In the genomic region with DNA sequence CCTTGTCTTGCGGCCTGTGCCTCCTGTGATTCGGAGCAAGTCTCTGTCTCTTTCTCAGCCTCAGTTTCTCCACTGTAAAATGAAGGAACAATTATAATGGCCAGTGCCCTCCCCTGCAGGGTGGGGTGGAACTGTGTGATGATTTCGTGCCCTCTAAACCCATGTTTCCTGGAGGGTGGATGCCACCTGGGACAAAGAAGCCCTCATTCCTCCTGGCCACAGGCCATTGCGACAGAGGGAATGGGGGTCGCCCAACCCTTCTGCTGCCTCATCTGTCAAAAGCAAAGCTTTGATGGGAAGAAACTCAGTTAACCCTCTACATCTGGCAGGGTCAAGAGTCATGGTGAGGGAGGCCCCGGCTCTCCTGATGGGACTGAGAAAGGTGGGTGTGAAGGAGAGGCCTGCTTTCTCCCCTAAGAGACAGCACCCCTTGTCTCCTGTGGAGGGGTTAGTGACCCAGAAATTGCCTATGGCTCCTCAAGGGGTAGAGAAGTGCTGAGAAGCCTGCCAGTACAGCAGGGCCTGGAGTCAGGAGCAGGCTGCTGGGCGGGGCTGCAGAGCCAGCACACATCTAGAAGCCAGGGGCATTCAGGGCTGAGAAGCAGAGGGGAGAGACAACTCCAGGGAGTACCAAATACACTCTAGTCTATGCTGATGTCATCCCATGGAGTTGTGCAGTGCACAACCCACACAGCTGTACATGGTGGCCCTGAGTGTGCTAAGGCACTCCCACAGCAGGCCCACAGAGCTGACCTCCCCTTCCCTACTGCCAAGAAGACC, we compare ENCODE assay signal across 4 cellular contexts.
TF ChIP-seq lines count a peak whose summit lies in the region.

No MANE protein-coding gene starts in this region.

TF ChIP-seq in SK-N-SH treated with all-trans-retinoic acid at 6 μM for 48 hours, 23 proteins besides CTCF, POLR2A, EP300 and RAD21:
- TF ChIP-seq, protein P1, sequence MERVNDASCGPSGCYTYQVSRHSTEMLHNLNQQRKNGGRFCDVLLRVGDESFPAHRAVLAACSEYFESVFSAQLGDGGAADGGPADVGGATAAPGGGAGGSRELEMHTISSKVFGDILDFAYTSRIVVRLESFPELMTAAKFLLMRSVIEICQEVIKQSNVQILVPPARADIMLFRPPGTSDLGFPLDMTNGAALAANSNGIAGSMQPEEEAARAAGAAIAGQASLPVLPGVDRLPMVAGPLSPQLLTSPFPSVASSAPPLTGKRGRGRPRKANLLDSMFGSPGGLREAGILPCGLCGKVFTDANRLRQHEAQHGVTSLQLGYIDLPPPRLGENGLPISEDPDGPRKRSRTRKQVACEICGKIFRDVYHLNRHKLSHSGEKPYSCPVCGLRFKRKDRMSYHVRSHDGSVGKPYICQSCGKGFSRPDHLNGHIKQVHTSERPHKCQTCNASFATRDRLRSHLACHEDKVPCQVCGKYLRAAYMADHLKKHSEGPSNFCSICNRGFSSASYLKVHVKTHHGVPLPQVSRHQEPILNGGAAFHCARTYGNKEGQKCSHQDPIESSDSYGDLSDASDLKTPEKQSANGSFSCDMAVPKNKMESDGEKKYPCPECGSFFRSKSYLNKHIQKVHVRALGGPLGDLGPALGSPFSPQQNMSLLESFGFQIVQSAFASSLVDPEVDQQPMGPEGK (CRISPR knock-in tag; IDR thresholded peaks at IDR 0.05; ENCODE audit: borderline replicate concordance) = no peak
- no peak for TF ChIP-seq TOX (CRISPR knock-in tag; IDR thresholded peaks at IDR 0.05; ENCODE audit: borderline replicate concordance)
- no peak for TF ChIP-seq CREB5 (CRISPR knock-in tag; IDR thresholded peaks at IDR 0.05; ENCODE audit: low read depth)
- TF ChIP-seq, protein P2, sequence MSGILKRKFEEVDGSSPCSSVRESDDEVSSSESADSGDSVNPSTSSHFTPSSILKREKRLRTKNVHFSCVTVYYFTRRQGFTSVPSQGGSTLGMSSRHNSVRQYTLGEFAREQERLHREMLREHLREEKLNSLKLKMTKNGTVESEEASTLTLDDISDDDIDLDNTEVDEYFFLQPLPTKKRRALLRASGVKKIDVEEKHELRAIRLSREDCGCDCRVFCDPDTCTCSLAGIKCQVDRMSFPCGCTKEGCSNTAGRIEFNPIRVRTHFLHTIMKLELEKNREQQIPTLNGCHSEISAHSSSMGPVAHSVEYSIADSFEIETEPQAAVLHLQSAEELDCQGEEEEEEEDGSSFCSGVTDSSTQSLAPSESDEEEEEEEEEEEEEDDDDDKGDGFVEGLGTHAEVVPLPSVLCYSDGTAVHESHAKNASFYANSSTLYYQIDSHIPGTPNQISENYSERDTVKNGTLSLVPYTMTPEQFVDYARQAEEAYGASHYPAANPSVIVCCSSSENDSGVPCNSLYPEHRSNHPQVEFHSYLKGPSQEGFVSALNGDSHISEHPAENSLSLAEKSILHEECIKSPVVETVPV (CRISPR knock-in tag; IDR thresholded peaks at IDR 0.05) = no peak

TF ChIP-seq in SK-N-SH, 30 proteins besides CTCF, POLR2A, EP300 and RAD21 (continued from another document):
- TF ChIP-seq PBX3 (IDR thresholded peaks at IDR 0.05) = no peak
- TF ChIP-seq, protein P3, sequence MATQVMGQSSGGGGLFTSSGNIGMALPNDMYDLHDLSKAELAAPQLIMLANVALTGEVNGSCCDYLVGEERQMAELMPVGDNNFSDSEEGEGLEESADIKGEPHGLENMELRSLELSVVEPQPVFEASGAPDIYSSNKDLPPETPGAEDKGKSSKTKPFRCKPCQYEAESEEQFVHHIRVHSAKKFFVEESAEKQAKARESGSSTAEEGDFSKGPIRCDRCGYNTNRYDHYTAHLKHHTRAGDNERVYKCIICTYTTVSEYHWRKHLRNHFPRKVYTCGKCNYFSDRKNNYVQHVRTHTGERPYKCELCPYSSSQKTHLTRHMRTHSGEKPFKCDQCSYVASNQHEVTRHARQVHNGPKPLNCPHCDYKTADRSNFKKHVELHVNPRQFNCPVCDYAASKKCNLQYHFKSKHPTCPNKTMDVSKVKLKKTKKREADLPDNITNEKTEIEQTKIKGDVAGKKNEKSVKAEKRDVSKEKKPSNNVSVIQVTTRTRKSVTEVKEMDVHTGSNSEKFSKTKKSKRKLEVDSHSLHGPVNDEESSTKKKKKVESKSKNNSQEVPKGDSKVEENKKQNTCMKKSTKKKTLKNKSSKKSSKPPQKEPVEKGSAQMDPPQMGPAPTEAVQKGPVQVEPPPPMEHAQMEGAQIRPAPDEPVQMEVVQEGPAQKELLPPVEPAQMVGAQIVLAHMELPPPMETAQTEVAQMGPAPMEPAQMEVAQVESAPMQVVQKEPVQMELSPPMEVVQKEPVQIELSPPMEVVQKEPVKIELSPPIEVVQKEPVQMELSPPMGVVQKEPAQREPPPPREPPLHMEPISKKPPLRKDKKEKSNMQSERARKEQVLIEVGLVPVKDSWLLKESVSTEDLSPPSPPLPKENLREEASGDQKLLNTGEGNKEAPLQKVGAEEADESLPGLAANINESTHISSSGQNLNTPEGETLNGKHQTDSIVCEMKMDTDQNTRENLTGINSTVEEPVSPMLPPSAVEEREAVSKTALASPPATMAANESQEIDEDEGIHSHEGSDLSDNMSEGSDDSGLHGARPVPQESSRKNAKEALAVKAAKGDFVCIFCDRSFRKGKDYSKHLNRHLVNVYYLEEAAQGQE (IDR thresholded peaks at IDR 0.05; ENCODE audit: low read depth, low read length) = no peak
- TF ChIP-seq FOXJ3 (CRISPR knock-in tag; IDR thresholded peaks at IDR 0.05) = no peak
- TF ChIP-seq TCF12 (IDR thresholded peaks at IDR 0.05) = no peak
- TF ChIP-seq FOXM1 (IDR thresholded peaks at IDR 0.05; ENCODE audit: low read depth) = no peak
- TF ChIP-seq SIN3A (IDR thresholded peaks at IDR 0.05; ENCODE audit: borderline replicate concordance, low read depth, low read length) = no peak
- TF ChIP-seq ELF1 (IDR thresholded peaks at IDR 0.05) = no peak
- no peak for TF ChIP-seq MXI1 (IDR thresholded peaks at IDR 0.05; ENCODE audit: low read depth, low read length)
- TF ChIP-seq, protein P4, sequence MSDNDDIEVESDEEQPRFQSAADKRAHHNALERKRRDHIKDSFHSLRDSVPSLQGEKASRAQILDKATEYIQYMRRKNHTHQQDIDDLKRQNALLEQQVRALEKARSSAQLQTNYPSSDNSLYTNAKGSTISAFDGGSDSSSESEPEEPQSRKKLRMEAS (IDR thresholded peaks at IDR 0.05; ENCODE audit: low read depth) = no peak

TF ChIP-seq in K562, 482 proteins besides CTCF, POLR2A, EP300 and RAD21 (continued from another document):
- TF ChIP-seq HOMEZ (CRISPR knock-in tag; IDR thresholded peaks at IDR 0.05) (no peak), MAZ (CRISPR knock-in tag; conservative IDR thresholded peaks at IDR 0.05 in 1 of 2, IDR thresholded peaks at IDR 0.05 in 1 of 2) (no peak), TCF7 (IDR thresholded peaks at IDR 0.05; ENCODE audit: borderline replicate concordance) (no peak), RBM39 (optimal IDR thresholded peaks at IDR 0.05; ENCODE audit: low read depth, low read length) (no peak), MAFF (IDR thresholded peaks at IDR 0.05; ENCODE audit: low read length) (no peak), CSDE1 (IDR thresholded peaks at IDR 0.05) (no peak)

TF ChIP-seq in HEK293T, 16 proteins besides CTCF, POLR2A, EP300 and RAD21 (continued from another document):
- TF ChIP-seq SUZ12 (IDR thresholded peaks at IDR 0.05) = no peak
- TF ChIP-seq, protein P5, sequence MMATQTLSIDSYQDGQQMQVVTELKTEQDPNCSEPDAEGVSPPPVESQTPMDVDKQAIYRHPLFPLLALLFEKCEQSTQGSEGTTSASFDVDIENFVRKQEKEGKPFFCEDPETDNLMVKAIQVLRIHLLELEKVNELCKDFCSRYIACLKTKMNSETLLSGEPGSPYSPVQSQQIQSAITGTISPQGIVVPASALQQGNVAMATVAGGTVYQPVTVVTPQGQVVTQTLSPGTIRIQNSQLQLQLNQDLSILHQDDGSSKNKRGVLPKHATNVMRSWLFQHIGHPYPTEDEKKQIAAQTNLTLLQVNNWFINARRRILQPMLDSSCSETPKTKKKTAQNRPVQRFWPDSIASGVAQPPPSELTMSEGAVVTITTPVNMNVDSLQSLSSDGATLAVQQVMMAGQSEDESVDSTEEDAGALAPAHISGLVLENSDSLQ (IDR thresholded peaks at IDR 0.05) = no peak
- no peak for TF ChIP-seq BHLHE40 (IDR thresholded peaks at IDR 0.05; ENCODE audit: borderline replicate concordance)
- no peak for TF ChIP-seq SP1 (IDR thresholded peaks at IDR 0.05)
- TF ChIP-seq FOXK2 (IDR thresholded peaks at IDR 0.05) = no peak
- TF ChIP-seq NFRKB (IDR thresholded peaks at IDR 0.05) = no peak
- TF ChIP-seq HDGF (IDR thresholded peaks at IDR 0.05; ENCODE audit: borderline replicate concordance) = no peak
- TF ChIP-seq LEF1 (IDR thresholded peaks at IDR 0.05; ENCODE audit: borderline replicate concordance) = no peak
- no peak for TF ChIP-seq ELF4 (IDR thresholded peaks at IDR 0.05)
- no peak for TF ChIP-seq L3MBTL2 (conservative IDR thresholded peaks at IDR 0.05)
- TF ChIP-seq TARDBP (IDR thresholded peaks at IDR 0.05) = no peak
TF ChIP-seq in HEK293T: peak in this region for 0.
